25 cellular contexts compared by ENCODE assay signal in the genomic region with DNA sequence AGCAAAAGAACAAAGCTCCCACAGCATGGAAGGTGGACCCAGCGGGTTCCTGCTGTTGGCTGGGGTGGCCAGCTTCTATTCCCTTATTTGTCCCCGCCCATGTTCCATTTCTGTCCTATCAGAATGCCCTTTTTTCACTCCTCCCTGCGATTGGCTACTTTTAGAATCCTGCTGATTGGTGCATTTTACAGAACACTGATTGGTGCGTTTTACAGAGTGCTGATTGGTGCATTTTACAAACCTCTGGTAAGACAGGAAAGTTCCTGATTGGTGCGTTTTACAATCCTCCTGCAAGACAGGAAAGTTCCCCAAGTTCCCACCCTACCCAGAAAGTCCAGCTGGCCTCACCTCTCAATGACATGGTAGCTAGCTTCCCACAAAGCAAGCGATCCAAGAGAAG.
"Had no signal": no experiment of that assay in that cellular context is flagged by ENCODE, and none has a peak within 500 bp of the region (broad histone marks: within the 10 kb centered on the region; RNA-seq: fewer than 3 reads in every experiment).

No MANE protein-coding gene starts in this region.

- H3K36me3 ChIP-seq: colonic mucosa, esophagus squamous epithelium, gastrocnemius medialis, heart right ventricle, left lung, lower lobe of right lung had no signal

- H3K4me3 ChIP-seq: colonic mucosa, esophagus squamous epithelium, gastrocnemius medialis, heart right ventricle, left lung, lower lobe of right lung, mucosa of descending colon had no signal

- H3K27me3 ChIP-seq: colonic mucosa, esophagus squamous epithelium, gastrocnemius medialis, heart right ventricle, left lung had no signal

- H3K9me3 ChIP-seq: colonic mucosa, esophagus squamous epithelium, gastrocnemius medialis, heart right ventricle, lower lobe of right lung had no signal

- DNase-seq: colonic mucosa; cortex of kidney; effector CD8-positive, alpha-beta T cell; effector memory CD8-positive, alpha-beta T cell; endodermal cell; esophagus squamous epithelium; foreskin fibroblast; foreskin melanocyte; gastrocnemius medialis; glutamatergic neuron; head of caudate nucleus; heart right ventricle; hippocampal formation; left cardiac atrium; left lung; left ventricle myocardium superior; lower lobe of right lung; mesenchymal stem cell; mucosa of descending colon; naive B cell had no signal

- FAIRE-seq: endometrium, islet of Langerhans, keratinocyte had no signal

- ATAC-seq: effector memory CD8-positive, alpha-beta T cell; esophagus mucosa; gastrocnemius medialis; heart right ventricle; left cardiac atrium; left lung; left ventricle myocardium superior; lower lobe of right lung; mucosa of descending colon had no signal

- H3K27ac ChIP-seq: colonic mucosa, epithelial cell of prostate, esophagus squamous epithelium, gastrocnemius medialis, heart right ventricle, left lung, lower lobe of right lung had no signal

- H3K4me1 ChIP-seq: colonic mucosa, esophagus squamous epithelium, heart right ventricle, left lung, lower lobe of right lung had no signal
